8 cellular contexts compared by ENCODE assay signal in genomic region chr11:43311791-43312607, GRCh38.
DNase-seq lines count a peak whose midpoint lies in the region; ATAC-seq and FAIRE-seq lines count a peak whose summit lies in the region.

Gene API5 (plus strand): TSS chr11:43311996. CDS start chr11:43312128, 132 bp downstream.

- DNase-seq in AML-193 (lab: John Stamatoyannopoulos, UW) (peak; percentile 85 to 91), NCI-H446 (lab: John Stamatoyannopoulos, UW) (peak; percentile 94 to 97)
- DNase-seq in activated CD4-positive, CD25-positive, alpha-beta regulatory T cell treated with anti-CD3 and anti-CD28 coated beads, Interleukin-2, amount 50 U/mL, for 16 hours (ENCODE audit: low read depth, low spot score), result peak; percentile 91
- peak; percentile 78 to 86 for DNase-seq in central memory CD8-positive, alpha-beta T cell (ENCODE audit: low spot score in 2 of 2)
- DNase-seq in stimulated activated CD4-positive, alpha-beta T cell treated with anti-CD3 and anti-CD28 coated beads, Interleukin-12 subunit alpha, Interleukin-12 subunit beta, amount 100 ng/mL, for 4 hours, result peak; percentile 86

- no peaks in the 10 kb centered on the region for H3K9me3 Mint-ChIP-seq in central memory CD8-positive, alpha-beta T cell

- H3K27me3 Mint-ChIP-seq in central memory CD8-positive, alpha-beta T cell, result no peaks in the 10 kb centered on the region

- peaks cover 7% of the 10 kb centered on the region for H3K36me3 Mint-ChIP-seq in central memory CD8-positive, alpha-beta T cell (ENCODE audit: insufficient read depth)

- peaks cover 35% of the 10 kb centered on the region for H3K4me1 Mint-ChIP-seq in central memory CD8-positive, alpha-beta T cell

- FAIRE-seq in islet of Langerhans (lab: Jason Lieb, UNC), result peak; percentile 51

- H3K4me3 Mint-ChIP-seq in central memory CD8-positive, alpha-beta T cell, result peak within 1 kb of the TSS; percentile 93

- ATAC-seq in GM19035 (IDR thresholded peaks at IDR 0.05; ENCODE audit: unreplicated experiment), result peak; percentile 98
- peak; percentile 97 for ATAC-seq in HG03354 (IDR thresholded peaks at IDR 0.05; ENCODE audit: poor library complexity, severe bottlenecking, unreplicated experiment)
- ATAC-seq in central memory CD8-positive, alpha-beta T cell (replicated peaks; ENCODE audit: extremely low read depth, poor library complexity, severe bottlenecking), result peak; percentile 89

- H3K27ac Mint-ChIP-seq in central memory CD8-positive, alpha-beta T cell (ENCODE audit: low read depth), result peak within 1 kb of the TSS; percentile 94

Comparison
In these comparisons a context has a peak if more than half of its experiments do, and no peak if none do; other contexts are left out.
1. Peak in every context shown above with its lines: DNase-seq and ATAC-seq.